ENCODE assay signal across 7 cellular contexts in genomic region chr21:32279377-32279680, GRCh38. TPM values are rescaled to one million over a fixed set of nuclear protein-coding genes. Genes with fewer than 3 reads are reported as not detected.
A peak's percentile ranks its signal among the peaks of the same experiment; 100 is the strongest.
DNase-seq lines count a peak whose midpoint lies in the region; ATAC-seq and TF ChIP-seq lines count a peak whose summit lies in the region.

No MANE protein-coding gene starts in this region.

- no peaks in the 10 kb centered on the region for H4K20me1 ChIP-seq in OCI-LY7 (ENCODE audit: insufficient read depth, low read length)
- H4K20me1 ChIP-seq in fibroblast of lung (ENCODE audit: control insufficient read depth, extremely low read depth, insufficient read depth, low read length): no peaks in the 10 kb centered on the region

- H3K9me2 ChIP-seq in OCI-LY7 (ENCODE audit: insufficient read depth, low read length): no peaks in the 10 kb centered on the region

- H3K79me2 ChIP-seq in OCI-LY7 (ENCODE audit: insufficient read depth, low read depth, low read length): peaks cover 35% of the 10 kb centered on the region
- H3K79me2 ChIP-seq in fibroblast of lung (ENCODE audit: control insufficient read depth, insufficient read depth, low read length): peaks cover 14% of the 10 kb centered on the region

- POLR2A ChIA-PET in OCI-LY7 (lab: Charles Lee): interaction anchor here (0.6 to 1.2 kb wide), 6 partner anchors 16 to 619 kb away, joined by 3 to 5 read pairs (median 4); no protein-coding TSS in a partner anchor

- H2AFZ ChIP-seq in OCI-LY7 (ENCODE audit: low read length) (peak overlapping the region; percentile 74), fibroblast of lung (ENCODE audit: low read length) (peak overlapping the region; percentile 98)

- BruUV-seq in OCI-LY7 (replicated peaks; lab: Mats Ljungman, UMichigan): TSS peak; percentile 73

- H3K4me3 ChIP-seq in OCI-LY7 (ENCODE audit: low read depth, low read length, poor library complexity, severe bottlenecking) (peak overlapping the region; percentile 90), fibroblast of lung (replicated peaks in 1 of 4; ENCODE audit: control extremely low read depth in 1 of 4, insufficient read depth in 1 of 4, low read depth in 3 of 4, low read length in 4 of 4) (peak overlapping the region; percentile 67 to 90 (median 89)), skeletal muscle satellite cell (ENCODE audit: low read length) (peak overlapping the region; percentile 86)

- H3K4me1 ChIP-seq in OCI-LY7 (ENCODE audit: insufficient read depth, low read length, poor library complexity, severe bottlenecking) (peaks cover 23% of the 10 kb centered on the region), fibroblast of lung (ENCODE audit: control insufficient read depth, extremely low read depth, insufficient read depth, low read length) (peaks cover 4% of the 10 kb centered on the region), skeletal muscle satellite cell (ENCODE audit: control insufficient read depth, insufficient read depth, low read length) (peaks cover 14% of the 10 kb centered on the region)

- H3K36me3 ChIP-seq in OCI-LY7 (ENCODE audit: insufficient read depth, low read length) (peaks cover 11% of the 10 kb centered on the region), fibroblast of lung (ENCODE audit: control insufficient read depth, insufficient read depth, low read length) (no peaks in the 10 kb centered on the region), skeletal muscle satellite cell (ENCODE audit: insufficient read depth, low read length) (no peaks in the 10 kb centered on the region)

- H3K9me3 ChIP-seq in OCI-LY7 (ENCODE audit: low read length) (no peaks in the 10 kb centered on the region), fibroblast of lung (ENCODE audit: control insufficient read depth, insufficient read depth, low read depth, low read length) (no peaks in the 10 kb centered on the region), skeletal muscle satellite cell (replicated peaks; ENCODE audit: low read length) (no peaks in the 10 kb centered on the region)

- ATAC-seq in GM19463 (IDR thresholded peaks at IDR 0.05; ENCODE audit: unreplicated experiment): peak; percentile 14

- intact Hi-C loops in OCI-LY7 (cut with micrococcal nuclease; ENCODE audit: unreplicated experiment): loop anchor here (2.0 to 5.0 kb wide), 5 partner anchors 113 to 547 kb away; partner anchors contain the start of genes CFAP298, SCAF4 and URB1

- H3K9ac ChIP-seq in fibroblast of lung (ENCODE audit: insufficient read depth, low read length): peak overlapping the region; percentile 73
- peak overlapping the region; percentile 83 for H3K9ac ChIP-seq in skeletal muscle satellite cell (ENCODE audit: low read depth, low read length)

- TF ChIP-seq CTCF in OCI-LY7 (conservative IDR thresholded peaks at IDR 0.05; ENCODE audit: low read length) (no peak), fibroblast of lung (conservative IDR thresholded peaks at IDR 0.05 in 1 of 2, IDR thresholded peaks at IDR 0.05 in 1 of 2; ENCODE audit: low read depth in 1 of 2, low read length in 2 of 2) (no peak)

- no peak for DNase-seq in OCI-LY7 (ENCODE audit: low spot score)
- DNase-seq in fibroblast of lung (ENCODE audit: low read depth in 2 of 2): no peak
- DNase-seq in HPDE6-E6E7 (ENCODE audit: extremely low spot score): no peak
- DNase-seq in SIG-M5 (lab: John Stamatoyannopoulos, UW): no peak
- no peak for DNase-seq in NCI-H1930 (lab: John Stamatoyannopoulos, UW)

- H3K27ac ChIP-seq in OCI-LY7 (ENCODE audit: low read depth, low read length, poor library complexity, severe bottlenecking) (peak overlapping the region; percentile 80), fibroblast of lung (ENCODE audit: insufficient read depth, low read length) (peak overlapping the region; percentile 79)

- CTCF ChIA-PET in OCI-LY7 (lab: Charles Lee; ENCODE audit: unreplicated experiment): interaction anchor here (0.6 kb wide), 1 partner anchor 327 kb away, joined by 9 read pairs; no protein-coding TSS in a partner anchor

- H3K27me3 ChIP-seq in fibroblast of lung (ENCODE audit: control insufficient read depth, insufficient read depth, low read length): no peaks in the 10 kb centered on the region
- no peaks in the 10 kb centered on the region for H3K27me3 ChIP-seq in skeletal muscle satellite cell (ENCODE audit: control insufficient read depth, insufficient read depth, low read length)

- H3K4me2 ChIP-seq in OCI-LY7 (ENCODE audit: low read length) (peak overlapping the region; percentile 78), fibroblast of lung (ENCODE audit: extremely low read depth, insufficient read depth, low read length) (peak overlapping the region; percentile 99), skeletal muscle satellite cell (ENCODE audit: low read length) (peak overlapping the region; percentile 86)

RNA-seq across cellular contexts. Expression of gene MIS18A, which starts 0.5 kb away (rescaled TPM):
- 25.2 and 31.7 TPM in 2 replicates for total RNA-seq in OCI-LY7 (2014; rRNA removed; shearing (Covaris generic))
- total RNA-seq in OCI-LY7 (2022) (48.5 and 53.0 TPM in 2 replicates), fibroblast of lung (3.1 and 4.0 TPM in 2 replicates)
- polyA plus RNA-seq in fibroblast of lung: 7.6 and 15.5 TPM in 2 replicates
- polyA plus RNA-seq in fibroblast of lung (2012): 6.4 and 14.3 TPM in 2 replicates
- 0.22 TPM in 1 of 2 replicates, not detected in the other for polyA minus RNA-seq in fibroblast of lung (ENCODE audit: low replicate concordance)
- total RNA-seq in skeletal muscle satellite cell (2012; rRNA removed): 11.4 and 11.7 TPM in 2 replicates

RNA-seq across cellular contexts. Expression of gene MRAP, which starts 19.3 kb away (rescaled TPM):
- total RNA-seq in OCI-LY7 (2014; rRNA removed; shearing (Covaris generic)): not detected in 2 replicates
- total RNA-seq in OCI-LY7 (2022): not detected in 2 replicates
- total RNA-seq in fibroblast of lung: 0.17 and 0.26 TPM in 2 replicates
- polyA plus RNA-seq in fibroblast of lung: not detected in 2 replicates
- polyA plus RNA-seq in fibroblast of lung (2012): not detected in 2 replicates
- 0.90 TPM in 1 of 2 replicates, not detected in the other for polyA minus RNA-seq in fibroblast of lung (ENCODE audit: low replicate concordance)
- total RNA-seq in skeletal muscle satellite cell (2012; rRNA removed): not detected in 2 replicates
